Comparison of ENCODE assay signal across 7 cellular contexts in the genomic region with DNA sequence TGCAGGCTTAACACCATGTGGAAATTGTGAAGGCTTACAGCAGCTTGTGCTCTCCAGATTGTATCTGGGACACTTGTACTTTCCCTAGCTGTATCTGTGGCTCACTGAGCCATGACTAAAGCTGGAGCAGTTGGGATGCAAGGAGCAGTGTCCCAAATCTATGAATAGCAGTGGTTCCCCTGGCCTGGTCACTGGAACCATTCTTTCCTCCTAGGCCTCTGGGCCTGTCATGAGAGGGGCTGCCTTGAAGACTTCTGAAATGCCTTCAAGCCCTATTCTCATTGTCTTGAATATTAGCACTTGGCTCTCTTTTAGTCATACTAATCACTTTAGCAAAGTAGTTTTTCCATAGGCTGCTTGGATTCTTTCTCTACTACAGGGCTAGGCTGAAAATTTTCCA.
"Had no signal": no experiment of that assay in that cellular context is flagged by ENCODE, and none has a peak within 500 bp of the region (broad histone marks: within the 10 kb centered on the region; RNA-seq: fewer than 3 reads in every experiment).

No MANE protein-coding gene starts in this region.

- H3K27me3 Mint-ChIP-seq: IgD-negative memory B cell had no signal

- H3K4me1 ChIP-seq: HAP-1 had no signal

- ATAC-seq: HCT116 had no signal

- H3K27ac Mint-ChIP-seq: IgD-negative memory B cell had no signal

- FAIRE-seq: HTR-8/SVneo had no signal

- H3K4me1 Mint-ChIP-seq: IgD-negative memory B cell had no signal

- H3K9me3 ChIP-seq: HAP-1 had no signal

- DNase-seq: GOT3, H7, KG1 had no signal

- H3K4me3 ChIP-seq: HAP-1 had no signal

- H3K36me3 ChIP-seq: HAP-1 had no signal

- H3K4me3 Mint-ChIP-seq: IgD-negative memory B cell had no signal
